ENCODE assay signal across 27 cellular contexts in genomic region chr2:98825858-98826257, GRCh38.
"Had no signal": no experiment of that assay in that cellular context is flagged by ENCODE, and none has a peak within 500 bp of the region (broad histone marks: within the 10 kb centered on the region; RNA-seq: fewer than 3 reads in every experiment).

No MANE protein-coding gene starts in this region.

- DNase-seq: activated CD4-positive, alpha-beta T cell treated with anti-CD3 and anti-CD28 coated beads for 36 hours; activated CD4-positive, alpha-beta T cell treated with anti-CD3 and anti-CD28 coated beads, Interleukin-2, amount 50 U/mL, for 48 hours; activated CD4-positive, CD25-positive, alpha-beta regulatory T cell; activated CD8-positive, alpha-beta memory T cell treated with anti-CD3 and anti-CD28 coated beads for 24 hours; activated effector memory CD4-positive, alpha-beta T cell treated with anti-CD3 and anti-CD28 coated beads, Interleukin-2, amount 50 U/mL, for 16 hours; activated naive CD4-positive, alpha-beta T cell treated with anti-CD3 and anti-CD28 coated beads for 36 hours; amniotic stem cell; brain microvascular endothelial cell; caudate nucleus; cortex of kidney; esophagus squamous epithelium; foreskin melanocyte; left ventricle myocardium superior; mammary epithelial cell; occipital lobe; psoas muscle; stimulated activated CD4-positive, alpha-beta T cell treated with anti-CD3 and anti-CD28 coated beads, Interleukin-1b, Interleukin-23, amount 100 ng/mL, for 48 hours; stimulated activated CD4-positive, alpha-beta T cell treated with anti-CD3 and anti-CD28 coated beads, Interleukin-4, amount 100 ng/mL, for 4 hours; stimulated activated CD8-positive, alpha-beta memory T cell treated with anti-CD3 and anti-CD28 coated beads, Interleukin-4, amount 100 ng/mL, for 48 hours; stimulated activated naive B cell treated with anti-CD40 and anti-IgM and Interleukin-4, amounts not matched to agents 10 μg/mL and 1 μg/mL and 100 μg/mL, for 72 hours; tibial artery; upper lobe of right lung had no signal

- H2AFZ ChIP-seq: hepatocyte, parathyroid adenoma had no signal

- H3K27ac ChIP-seq: brain microvascular endothelial cell, hepatocyte, suprapubic skin, tibial artery, upper lobe of right lung had no signal

- H3K9me3 Mint-ChIP-seq: activated naive CD4-positive, alpha-beta T cell treated with anti-CD3 and anti-CD28 coated beads for 36 hours; stimulated activated naive B cell treated with anti-CD40 and anti-IgM and Interleukin-4, amounts not matched to agents 10 μg/mL and 1 μg/mL and 100 μg/mL, for 72 hours; T-helper 2 cell treated with Interferon-gamma antibody and Interleukin-4, amounts not matched to agents 5 μg/mL and 100 μg/mL, for 36 hours had no signal

- H3K4me2 ChIP-seq: hepatocyte, smooth muscle cell had no signal

- H3K4me3 ChIP-seq: esophagus squamous epithelium, hepatocyte, psoas muscle, smooth muscle cell, suprapubic skin, tibial artery, upper lobe of right lung had no signal

- H3K4me1 ChIP-seq: psoas muscle had no signal

- H3K9ac ChIP-seq: parathyroid adenoma had no signal

- H3K27ac Mint-ChIP-seq: activated CD4-positive, alpha-beta T cell treated with anti-CD3 and anti-CD28 coated beads for 36 hours; activated naive CD4-positive, alpha-beta T cell treated with anti-CD3 and anti-CD28 coated beads for 36 hours; stimulated activated naive B cell treated with anti-CD40 and anti-IgM and Interleukin-4, amounts not matched to agents 10 μg/mL and 1 μg/mL and 100 μg/mL, for 72 hours; T-helper 2 cell treated with Interferon-gamma antibody and Interleukin-4, amounts not matched to agents 5 μg/mL and 100 μg/mL, for 36 hours had no signal

- H3K36me3 Mint-ChIP-seq: stimulated activated naive B cell treated with anti-CD40 and anti-IgM and Interleukin-4, amounts not matched to agents 10 μg/mL and 1 μg/mL and 100 μg/mL, for 72 hours had no signal

- H3K27me3 ChIP-seq: upper lobe of right lung had no signal

- H3K4me3 Mint-ChIP-seq: activated CD4-positive, alpha-beta T cell treated with anti-CD3 and anti-CD28 coated beads for 36 hours; activated naive CD4-positive, alpha-beta T cell treated with anti-CD3 and anti-CD28 coated beads for 36 hours; stimulated activated naive B cell treated with anti-CD40 and anti-IgM and Interleukin-4, amounts not matched to agents 10 μg/mL and 1 μg/mL and 100 μg/mL, for 72 hours; T-helper 2 cell treated with Interferon-gamma antibody and Interleukin-4, amounts not matched to agents 5 μg/mL and 100 μg/mL, for 36 hours had no signal

- ATAC-seq: activated CD4-positive, alpha-beta T cell treated with anti-CD3 and anti-CD28 coated beads for 36 hours; left ventricle myocardium superior; psoas muscle; stimulated activated naive B cell treated with anti-CD40 and anti-IgM and Interleukin-4, amounts not matched to agents 10 μg/mL and 1 μg/mL and 100 μg/mL, for 72 hours; upper lobe of right lung had no signal

- H3K9me3 ChIP-seq: esophagus squamous epithelium, psoas muscle, suprapubic skin, tibial artery, upper lobe of right lung had no signal

- H3K79me2 ChIP-seq: hepatocyte, parathyroid adenoma had no signal

- H3K36me3 ChIP-seq: brain microvascular endothelial cell, suprapubic skin, tibial artery, upper lobe of right lung had no signal
